In genomic region chr1:85569122-85569521, GRCh38 we compare ENCODE assay signal across 13 cellular contexts. TPM values are rescaled to one million over a fixed set of nuclear protein-coding genes. Genes with fewer than 3 reads are reported as not detected.
DNase-seq lines count a peak whose midpoint lies in the region; ATAC-seq and TF ChIP-seq lines count a peak whose summit lies in the region.
"Had no signal": no experiment of that assay in that cellular context is flagged by ENCODE, and none has a peak within 500 bp of the region (broad histone marks: within the 10 kb centered on the region; RNA-seq: fewer than 3 reads in every experiment).

No MANE protein-coding gene starts in this region.

- no peaks in the 10 kb centered on the region for H3K27me3 ChIP-seq in adipocyte (replicated peaks; ENCODE audit: control insufficient read depth, insufficient read depth, low read length)
- H3K27me3 ChIP-seq in sigmoid colon: no peaks in the 10 kb centered on the region

- H3K27me3 Mint-ChIP-seq in activated CD8-positive, alpha-beta memory T cell treated with anti-CD3 and anti-CD28 coated beads, Interleukin-2, amount 10 ng/mL, durations not matched to agents 7 days and 5 days: peaks cover 52% of the 10 kb centered on the region
- H3K27me3 Mint-ChIP-seq in CD14-positive monocyte (ENCODE audit: low read depth in 3 of 3): peaks cover 0 to 1% (median 0%) of the 10 kb centered on the region in 3 donors

- no peak overlapping the region for H3K27ac Mint-ChIP-seq in activated CD8-positive, alpha-beta memory T cell treated with anti-CD3 and anti-CD28 coated beads, Interleukin-2, amount 10 ng/mL, durations not matched to agents 7 days and 5 days
- H3K27ac Mint-ChIP-seq in CD14-positive monocyte: no peak overlapping the region

- TF ChIP-seq POLR2A in sigmoid colon (IDR thresholded peaks at IDR 0.05): no peak

- H3K9me3 ChIP-seq in adipocyte (ENCODE audit: control insufficient read depth, low read length) (no peaks in the 10 kb centered on the region), sigmoid colon (no peaks in the 10 kb centered on the region)

- CTCF ChIA-PET in activated CD8-positive, alpha-beta memory T cell treated with anti-CD3 and anti-CD28 coated beads, Interleukin-2, amount 10 ng/mL, durations not matched to agents 7 days and 5 days (lab: Charles Lee): no interaction called here

- H3K4me1 ChIP-seq in adipocyte (ENCODE audit: control insufficient read depth, insufficient read depth, low read length) (peaks cover 54% of the 10 kb centered on the region), sigmoid colon (peaks cover 0 to 54% (median 41%) of the 10 kb centered on the region in 4 donors)

- H3K9me3 Mint-ChIP-seq in activated CD8-positive, alpha-beta memory T cell treated with anti-CD3 and anti-CD28 coated beads, Interleukin-2, amount 10 ng/mL, durations not matched to agents 7 days and 5 days (ENCODE audit: low read depth): no peaks in the 10 kb centered on the region
- peaks cover 0 to 5% (median 2%) of the 10 kb centered on the region in 7 donors for H3K9me3 Mint-ChIP-seq in CD14-positive monocyte

- H3K36me3 Mint-ChIP-seq in activated CD8-positive, alpha-beta memory T cell treated with anti-CD3 and anti-CD28 coated beads, Interleukin-2, amount 10 ng/mL, durations not matched to agents 7 days and 5 days: no peaks in the 10 kb centered on the region
- H3K36me3 Mint-ChIP-seq in CD14-positive monocyte: no peaks in the 10 kb centered on the region

- TF ChIP-seq CTCF in fibroblast of pulmonary artery (IDR thresholded peaks at IDR 0.05; ENCODE audit: low read length, missing control alignments) (no peak), sigmoid colon (IDR thresholded peaks at IDR 0.05) (no peak), CD14-positive monocyte (IDR thresholded peaks at IDR 0.05) (no peak)

- peak overlapping the region; percentile 47 to 96 (median 65) for H3K27ac ChIP-seq in sigmoid colon

- no peaks in the 10 kb centered on the region for H3K4me1 Mint-ChIP-seq in activated CD8-positive, alpha-beta memory T cell treated with anti-CD3 and anti-CD28 coated beads, Interleukin-2, amount 10 ng/mL, durations not matched to agents 7 days and 5 days
- H3K4me1 Mint-ChIP-seq in CD14-positive monocyte: no peaks in the 10 kb centered on the region

- H3K9ac ChIP-seq in adipocyte (ENCODE audit: low read length): peak overlapping the region; percentile 33

- H3K36me3 ChIP-seq in adipocyte (ENCODE audit: control insufficient read depth, insufficient read depth, low read length, severe bottlenecking): peaks cover 10% of the 10 kb centered on the region
- H3K36me3 ChIP-seq in sigmoid colon: no peaks in the 10 kb centered on the region

- WGBS in sigmoid colon, 2 donors: 68 to 80% methylated on average over 1 of the region's 1 CpG

- intact Hi-C loops in sigmoid colon (cut with DNase I) (no loop called here), CD14-positive monocyte (cut with micrococcal nuclease) (no loop called here)

- no peak overlapping the region for H3K4me3 ChIP-seq in adipocyte (ENCODE audit: low read length)
- H3K4me3 ChIP-seq in fibroblast of pulmonary artery (replicated peaks; ENCODE audit: low read depth, low read length): no peak overlapping the region
- no peak overlapping the region for H3K4me3 ChIP-seq in sigmoid colon

- TF ChIP-seq EP300 in sigmoid colon (IDR thresholded peaks at IDR 0.05): no peak

- no peak for ATAC-seq in activated CD8-positive, alpha-beta memory T cell treated with anti-CD3 and anti-CD28 coated beads, Interleukin-2, amount 10 ng/mL, durations not matched to agents 7 days and 5 days
- no peak for ATAC-seq in GM19452 (IDR thresholded peaks at IDR 0.05; ENCODE audit: unreplicated experiment)

- peak; percentile 54 for DNase-seq in GM03348 (ENCODE audit: low spot score)
- peak; percentile 82 for DNase-seq in adipocyte (ENCODE audit: low read depth)
- DNase-seq in fibroblast of pulmonary artery (ENCODE audit: low read depth): peak; percentile 82
- no peak for DNase-seq in sigmoid colon
- DNase-seq in GF-D8 (lab: John Stamatoyannopoulos, UW): no peak
- no peak for DNase-seq in activated CD8-positive, alpha-beta memory T cell treated with anti-CD3 and anti-CD28 coated beads, Interleukin-2, amount 10 ng/mL, durations not matched to agents 7 days and 5 days
- no peak for DNase-seq in CD14-positive monocyte (ENCODE audit: low spot score)
- DNase-seq: activated T-cell treated with anti-CD3 and anti-CD28 coated beads, Interleukin-2, amount 50 U/mL, for 48 hours; cerebellar nuclear complex; head of caudate nucleus; MM.1S had no signal

- no peak overlapping the region for H3K4me3 Mint-ChIP-seq in activated CD8-positive, alpha-beta memory T cell treated with anti-CD3 and anti-CD28 coated beads, Interleukin-2, amount 10 ng/mL, durations not matched to agents 7 days and 5 days
- no peak overlapping the region for H3K4me3 Mint-ChIP-seq in CD14-positive monocyte

RNA-seq across cellular contexts. Expression of gene CCN1, which starts 11.4 kb away (rescaled TPM):
- total RNA-seq in sigmoid colon: 100 to 1,000 TPM in 2 of 4 donors, 10 to 100 TPM in 2; 28.2 to 150 (median 104) TPM
- polyA plus RNA-seq in sigmoid colon (10 to 100 TPM in 2 of 3 donors, 1 to 10 TPM in 1; 3.9 to 79.5 (median 22.8) TPM), CD14-positive monocyte (not detected)
- not detected for total RNA-seq in activated CD8-positive, alpha-beta memory T cell treated with anti-CD3 and anti-CD28 coated beads, Interleukin-2, amount 10 ng/mL, durations not matched to agents 7 days and 5 days
- total RNA-seq: mononuclear cell had no signal

Comparison
In these comparisons a context has a peak if more than half of its experiments do, and no peak if none do; other contexts are left out.
1. DNase-seq: peak in GM03348 (single experiment), adipocyte (single experiment) and fibroblast of pulmonary artery (single experiment); none in sigmoid colon (single experiment), GF-D8 (single experiment), activated CD8-positive, alpha-beta memory T cell treated with anti-CD3 and anti-CD28 coated beads, Interleukin-2, amount 10 ng/mL, durations not matched to agents 7 days and 5 days (single experiment) and CD14-positive monocyte (single experiment).
2. RNA of gene CCN1, which starts 11.4 kb away (total RNA-seq): 28.2 to 150 TPM in sigmoid colon; not detected in activated CD8-positive, alpha-beta memory T cell treated with anti-CD3 and anti-CD28 coated beads, Interleukin-2, amount 10 ng/mL, durations not matched to agents 7 days and 5 days; every median in the first group is over 10 times any median in the second.